22 cellular contexts compared by ENCODE assay signal in the genomic region with DNA sequence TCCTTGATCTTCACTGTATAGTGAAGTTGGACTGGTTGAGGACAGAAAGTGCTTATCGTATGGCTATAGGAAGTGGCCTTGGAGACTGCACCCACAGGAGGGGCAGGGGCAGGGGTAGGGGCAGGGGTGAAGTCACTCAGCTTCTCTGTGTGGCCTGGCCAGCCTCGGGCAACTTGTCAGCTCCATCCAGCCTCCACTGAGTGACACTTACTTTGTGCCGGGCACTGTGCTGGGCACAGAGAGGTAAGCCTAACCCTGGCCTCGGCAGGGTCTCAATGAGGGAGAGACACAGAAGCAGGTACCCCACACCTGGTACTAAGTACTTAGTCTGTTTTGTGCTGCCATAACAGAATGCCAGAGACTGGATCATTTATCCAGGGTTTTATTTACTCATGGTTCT.
DNase-seq lines count a peak whose midpoint lies in the region; FAIRE-seq and TF ChIP-seq lines count a peak whose summit lies in the region.
"Had no signal": no experiment of that assay in that cellular context is flagged by ENCODE, and none has a peak within 500 bp of the region (broad histone marks: within the 10 kb centered on the region; RNA-seq: fewer than 3 reads in every experiment).

No MANE protein-coding gene starts in this region.

- H3K4me1 Mint-ChIP-seq in endodermal cell (peaks cover 16% of the 10 kb centered on the region), osteocyte (ENCODE audit: unreplicated experiment) (no peaks in the 10 kb centered on the region), type B pancreatic cell (ENCODE audit: unreplicated experiment) (peaks cover 4% of the 10 kb centered on the region)
- H3K4me1 Mint-ChIP-seq: B cell had no signal

- no peak overlapping the region for H3K4me3 ChIP-seq in Karpas-422 (ENCODE audit: low read length)
- no peak overlapping the region for H3K4me3 ChIP-seq in endodermal cell (ENCODE audit: low read length)
- H3K4me3 ChIP-seq: A549; BLaER1 treated with 17β-estradiol and CSF1 and Interleukin-3, amounts not matched to agents 10 nM and 100 nM had no signal

- H3K27ac Mint-ChIP-seq in endodermal cell = no peak overlapping the region
- no peak overlapping the region for H3K27ac Mint-ChIP-seq in osteocyte (ENCODE audit: unreplicated experiment)
- H3K27ac Mint-ChIP-seq in type B pancreatic cell = no peak overlapping the region
- H3K27ac Mint-ChIP-seq: B cell; CD4-positive, alpha-beta T cell; CD8-positive, alpha-beta T cell had no signal

- H3K4me1 ChIP-seq in Karpas-422 (ENCODE audit: low read length) (no peaks in the 10 kb centered on the region), endodermal cell (ENCODE audit: control insufficient read depth, insufficient read depth, low read length) (no peaks in the 10 kb centered on the region)
- H3K4me1 ChIP-seq: BLaER1 treated with 17β-estradiol and CSF1 and Interleukin-3, amounts not matched to agents 10 nM and 100 nM had no signal

- H3K27ac ChIP-seq in Karpas-422 (ENCODE audit: low read length) = no peak overlapping the region
- no peak overlapping the region for H3K27ac ChIP-seq in endodermal cell (ENCODE audit: low read depth, low read length)
- H3K27ac ChIP-seq: 22Rv1; A549; BLaER1 treated with 17β-estradiol and CSF1 and Interleukin-3, amounts not matched to agents 10 nM and 100 nM; C4-2B had no signal

- no peaks in the 10 kb centered on the region for H4K20me1 ChIP-seq in Karpas-422 (ENCODE audit: insufficient read depth, low read depth, low read length)
- H4K20me1 ChIP-seq: BLaER1 treated with 17β-estradiol and CSF1 and Interleukin-3, amounts not matched to agents 10 nM and 100 nM had no signal

- H3K27me3 Mint-ChIP-seq in endodermal cell (ENCODE audit: insufficient read depth) (no peaks in the 10 kb centered on the region), osteocyte (ENCODE audit: unreplicated experiment) (peaks cover 3% of the 10 kb centered on the region), type B pancreatic cell (no peaks in the 10 kb centered on the region)
- H3K27me3 Mint-ChIP-seq: CD4-positive, alpha-beta T cell had no signal

- no peaks in the 10 kb centered on the region for H3K27me3 ChIP-seq in Karpas-422 (ENCODE audit: low read length)
- no peaks in the 10 kb centered on the region for H3K27me3 ChIP-seq in endodermal cell (ENCODE audit: control insufficient read depth, insufficient read depth, low read length, poor library complexity, severe bottlenecking)
- H3K27me3 ChIP-seq: BLaER1 treated with 17β-estradiol and CSF1 and Interleukin-3, amounts not matched to agents 10 nM and 100 nM had no signal

- H3K9me3 ChIP-seq in Karpas-422 (ENCODE audit: low read length) (no peaks in the 10 kb centered on the region), endodermal cell (ENCODE audit: control insufficient read depth, low read length) (no peaks in the 10 kb centered on the region)
- H3K9me3 ChIP-seq: A549, Caco-2 had no signal

- 93 to 96% methylated on average over 2 to 4 of the region's 4 CpGs for WGBS in endodermal cell (ENCODE audit: insufficient coverage in 1 of 2, insufficient read length in 1 of 2), 2 experiments

- H3K36me3 ChIP-seq in Karpas-422 (ENCODE audit: insufficient read depth, low read length) (no peaks in the 10 kb centered on the region), endodermal cell (ENCODE audit: control insufficient read depth, insufficient read depth, low read length) (no peaks in the 10 kb centered on the region)
- H3K36me3 ChIP-seq: BLaER1 treated with 17β-estradiol and CSF1 and Interleukin-3, amounts not matched to agents 10 nM and 100 nM had no signal

- FAIRE-seq in GM19239 (lab: Jason Lieb, UNC) = no peak
- FAIRE-seq: A549, D721Med, G401.6, GM12891 had no signal

- H3K4me3 Mint-ChIP-seq in endodermal cell = no peak overlapping the region
- no peak overlapping the region for H3K4me3 Mint-ChIP-seq in osteocyte (ENCODE audit: unreplicated experiment)
- H3K4me3 Mint-ChIP-seq in type B pancreatic cell = no peak overlapping the region
- H3K4me3 Mint-ChIP-seq: B cell; CD4-positive, alpha-beta T cell; CD8-positive, alpha-beta T cell had no signal

- H3K9ac ChIP-seq in Karpas-422 (ENCODE audit: low read length) = no peak overlapping the region
- H3K9ac ChIP-seq in endodermal cell (ENCODE audit: extremely low read depth, low read length, poor library complexity, severe bottlenecking) = no peak overlapping the region
- H3K9ac ChIP-seq: BLaER1 treated with 17β-estradiol and CSF1 and Interleukin-3, amounts not matched to agents 10 nM and 100 nM had no signal

- no peaks in the 10 kb centered on the region for H3K36me3 Mint-ChIP-seq in endodermal cell (ENCODE audit: low read depth)
- H3K36me3 Mint-ChIP-seq in osteocyte (ENCODE audit: unreplicated experiment) = no peaks in the 10 kb centered on the region
- H3K36me3 Mint-ChIP-seq in type B pancreatic cell = no peaks in the 10 kb centered on the region
- H3K36me3 Mint-ChIP-seq: CD8-positive, alpha-beta T cell had no signal

- H3K9me2 ChIP-seq in Karpas-422 (replicated peaks; ENCODE audit: insufficient read depth, low read length) = no peaks in the 10 kb centered on the region

- no peaks in the 10 kb centered on the region for H3K79me2 ChIP-seq in Karpas-422 (ENCODE audit: low read length)

- no peak for TF ChIP-seq CTCF in endodermal cell (conservative IDR thresholded peaks at IDR 0.05)
- TF ChIP-seq CTCF in osteocyte (IDR thresholded peaks at IDR 0.05) = no peak
- no peak for TF ChIP-seq CTCF in type B pancreatic cell (conservative IDR thresholded peaks at IDR 0.05)

- no peak overlapping the region for H2AFZ ChIP-seq in Karpas-422 (ENCODE audit: low read length)

- no peak overlapping the region for H3K4me2 ChIP-seq in Karpas-422 (ENCODE audit: low read depth, low read length, poor library complexity, severe bottlenecking)
- H3K4me2 ChIP-seq: A549; BLaER1 treated with 17β-estradiol and CSF1 and Interleukin-3, amounts not matched to agents 10 nM and 100 nM had no signal

- DNase-seq in Karpas-422 (peak; percentile 14), endodermal cell (peak; percentile 13), osteocyte (ENCODE audit: extremely low spot score, unreplicated experiment) (peak; percentile 78), type B pancreatic cell (ENCODE audit: extremely low spot score, unreplicated experiment) (peak; percentile 24), NCI-H146 treated with DMSO at 0.1 percent for 48 hours (lab: John Stamatoyannopoulos, UW; ENCODE audit: unreplicated experiment) (no peak), NCI-H524 (lab: John Stamatoyannopoulos, UW) (no peak), GM19239 (ENCODE audit: insufficient read length, low spot score) (no peak)
- DNase-seq: AML-193; Caco-2; Calu3; CD4-positive, alpha-beta T cell; DMS79 treated with DMSO at 0.1 percent for 48 hours; GF-D8 had no signal

- H3K9me3 Mint-ChIP-seq in endodermal cell (no peaks in the 10 kb centered on the region), osteocyte (ENCODE audit: unreplicated experiment) (no peaks in the 10 kb centered on the region), type B pancreatic cell (no peaks in the 10 kb centered on the region)
- H3K9me3 Mint-ChIP-seq: CD4-positive, alpha-beta T cell; CD8-positive, alpha-beta T cell had no signal

Comparison
In these comparisons a context has a peak if more than half of its experiments do, and no peak if none do; other contexts are left out.
1. DNase-seq: peak in Karpas-422 (single experiment), endodermal cell (single experiment), osteocyte (single experiment) and type B pancreatic cell (single experiment); none in NCI-H146 treated with DMSO at 0.1 percent for 48 hours (single experiment), NCI-H524 (0 of 2) and GM19239 (single experiment).